In the genomic region with DNA sequence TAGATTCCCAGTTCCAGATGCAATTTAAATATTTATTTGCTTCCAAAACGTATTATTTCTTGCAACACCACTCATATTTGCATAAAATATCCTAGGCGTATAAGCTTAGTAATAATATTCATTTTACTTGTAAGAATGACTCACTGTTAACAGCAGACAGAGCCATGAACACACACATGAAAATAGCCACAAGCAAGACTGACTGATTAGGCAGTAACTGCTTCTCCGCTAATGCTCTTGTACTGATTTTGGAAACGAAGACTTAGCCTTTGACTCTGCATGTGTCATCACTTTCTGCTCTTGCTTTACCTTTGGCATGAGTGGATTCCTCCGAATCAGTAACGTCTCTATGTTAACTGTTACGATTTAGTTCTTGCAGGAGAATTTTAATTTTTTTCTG, we compare ENCODE assay signal across 22 cellular contexts. TPM values are rescaled to one million over a fixed set of nuclear protein-coding genes. Genes with fewer than 3 reads are reported as not detected.
"Had no signal": no experiment of that assay in that cellular context is flagged by ENCODE, and none has a peak within 500 bp of the region (broad histone marks: within the 10 kb centered on the region; RNA-seq: fewer than 3 reads in every experiment).

No MANE protein-coding gene starts in this region.

- H3K27ac Mint-ChIP-seq: activated CD8-positive, alpha-beta T cell treated with anti-CD3 and anti-CD28 coated beads, Interleukin-2, amount 10 ng/mL, durations not matched to agents 7 days and 5 days; activated naive CD4-positive, alpha-beta T cell treated with anti-CD3 and anti-CD28 coated beads, Interleukin-2, amount 50 U/mL, for 72 hours; naive B cell; stimulated activated naive CD8-positive, alpha-beta T cell treated with anti-CD3 and anti-CD28 coated beads, Interleukin-15, Interleukin-2, amounts not matched to agents 100 ng/mL and 50 ng/mL, for 24 hours; T-helper 17 cell; type B pancreatic cell had no signal

- H3K27me3 ChIP-seq: gastrocnemius medialis, heart right ventricle, ovary, spleen, suprapubic skin had no signal

- H3K4me3 Mint-ChIP-seq: activated CD8-positive, alpha-beta T cell treated with anti-CD3 and anti-CD28 coated beads, Interleukin-2, amount 10 ng/mL, durations not matched to agents 7 days and 5 days; naive B cell; stimulated activated naive CD8-positive, alpha-beta T cell treated with anti-CD3 and anti-CD28 coated beads, Interleukin-15, Interleukin-2, amounts not matched to agents 100 ng/mL and 50 ng/mL, for 24 hours; T-helper 17 cell; type B pancreatic cell had no signal

- H3K4me1 Mint-ChIP-seq: naive B cell, T-helper 17 cell had no signal

- DNase-seq: activated CD4-positive, alpha-beta T cell treated with anti-CD3 and anti-CD28 coated beads for 48 hours; activated CD8-positive, alpha-beta memory T cell treated with anti-CD3 and anti-CD28 coated beads, Interleukin-2, amount 50 U/mL, for 4 hours; activated CD8-positive, alpha-beta T cell treated with anti-CD3 and anti-CD28 coated beads, Interleukin-2, amount 10 ng/mL, durations not matched to agents 7 days and 5 days; activated effector memory CD4-positive, alpha-beta T cell treated with anti-CD3 and anti-CD28 coated beads, Interleukin-2, amount 50 U/mL, for 16 hours; activated T-cell treated with anti-CD3 and anti-CD28 coated beads, Interleukin-2, amount 50 U/mL, for 48 hours; amniotic stem cell; central memory CD4-positive, alpha-beta T cell; cortex of kidney; effector CD4-positive, alpha-beta T cell; gastrocnemius medialis; heart right ventricle; naive B cell; ovary; spleen; T-helper 17 cell had no signal

- H3K9me3 ChIP-seq: gastrocnemius medialis, ovary, spleen, suprapubic skin had no signal

- H3K27me3 Mint-ChIP-seq: type B pancreatic cell had no signal

- H3K4me3 ChIP-seq: gastrocnemius medialis, heart right ventricle, ovary, spleen, suprapubic skin had no signal

- H3K36me3 Mint-ChIP-seq: naive B cell, type B pancreatic cell had no signal

- H3K4me1 ChIP-seq: gastrocnemius medialis, heart right ventricle, spleen, suprapubic skin had no signal

- H3K36me3 ChIP-seq: gastrocnemius medialis, heart right ventricle, ovary, spleen, suprapubic skin had no signal

- ATAC-seq: activated CD8-positive, alpha-beta T cell treated with anti-CD3 and anti-CD28 coated beads, Interleukin-2, amount 10 ng/mL, durations not matched to agents 7 days and 5 days; activated naive CD4-positive, alpha-beta T cell treated with anti-CD3 and anti-CD28 coated beads, Interleukin-2, amount 50 U/mL, for 72 hours; gastrocnemius medialis; heart right ventricle; sciatic nerve; T-helper 17 cell had no signal

- H3K27ac ChIP-seq: gastrocnemius medialis, heart right ventricle, ovary, spleen, suprapubic skin had no signal

- H3K9me3 Mint-ChIP-seq: stimulated activated naive CD8-positive, alpha-beta T cell treated with anti-CD3 and anti-CD28 coated beads, Interleukin-15, Interleukin-2, amounts not matched to agents 100 ng/mL and 50 ng/mL, for 24 hours; type B pancreatic cell had no signal

RNA-seq across cellular contexts. Expression of gene OR10Q1, which starts 6.0 kb away (rescaled TPM):
- total RNA-seq: activated CD8-positive, alpha-beta T cell treated with anti-CD3 and anti-CD28 coated beads, Interleukin-2, amount 10 ng/mL, durations not matched to agents 7 days and 5 days; activated naive CD4-positive, alpha-beta T cell treated with anti-CD3 and anti-CD28 coated beads, Interleukin-2, amount 50 U/mL, for 72 hours; gastrocnemius medialis; heart right ventricle; lung microvascular endothelial cell; ovary; pulmonary artery endothelial cell; sciatic nerve; spleen; suprapubic skin; T-helper 17 cell had no signal
- polyA plus RNA-seq: ovary, spleen had no signal

RNA-seq across cellular contexts. Expression of gene OR1S1, which starts 10.2 kb away (rescaled TPM):
- total RNA-seq: activated CD8-positive, alpha-beta T cell treated with anti-CD3 and anti-CD28 coated beads, Interleukin-2, amount 10 ng/mL, durations not matched to agents 7 days and 5 days; activated naive CD4-positive, alpha-beta T cell treated with anti-CD3 and anti-CD28 coated beads, Interleukin-2, amount 50 U/mL, for 72 hours; gastrocnemius medialis; heart right ventricle; lung microvascular endothelial cell; ovary; pulmonary artery endothelial cell; sciatic nerve; spleen; suprapubic skin; T-helper 17 cell had no signal
- polyA plus RNA-seq: heart right ventricle, ovary, spleen had no signal

RNA-seq across cellular contexts. Expression of gene OR1S2, which starts 18.8 kb away (rescaled TPM):
- total RNA-seq: activated CD8-positive, alpha-beta T cell treated with anti-CD3 and anti-CD28 coated beads, Interleukin-2, amount 10 ng/mL, durations not matched to agents 7 days and 5 days; activated naive CD4-positive, alpha-beta T cell treated with anti-CD3 and anti-CD28 coated beads, Interleukin-2, amount 50 U/mL, for 72 hours; gastrocnemius medialis; heart right ventricle; lung microvascular endothelial cell; ovary; pulmonary artery endothelial cell; sciatic nerve; spleen; suprapubic skin; T-helper 17 cell had no signal
- polyA plus RNA-seq: heart right ventricle, ovary, spleen had no signal

RNA-seq across cellular contexts. Expression of gene OR9Q2, which starts 33.9 kb away (rescaled TPM):
- total RNA-seq: activated CD8-positive, alpha-beta T cell treated with anti-CD3 and anti-CD28 coated beads, Interleukin-2, amount 10 ng/mL, durations not matched to agents 7 days and 5 days; activated naive CD4-positive, alpha-beta T cell treated with anti-CD3 and anti-CD28 coated beads, Interleukin-2, amount 50 U/mL, for 72 hours; gastrocnemius medialis; heart right ventricle; lung microvascular endothelial cell; ovary; pulmonary artery endothelial cell; sciatic nerve; spleen; T-helper 17 cell had no signal
- polyA plus RNA-seq: heart right ventricle, ovary, spleen had no signal

RNA-seq across cellular contexts. Expression of gene OR10W1, which starts 45.3 kb away (rescaled TPM):
- total RNA-seq: activated CD8-positive, alpha-beta T cell treated with anti-CD3 and anti-CD28 coated beads, Interleukin-2, amount 10 ng/mL, durations not matched to agents 7 days and 5 days; activated naive CD4-positive, alpha-beta T cell treated with anti-CD3 and anti-CD28 coated beads, Interleukin-2, amount 50 U/mL, for 72 hours; heart right ventricle; lung microvascular endothelial cell; ovary; pulmonary artery endothelial cell; sciatic nerve; spleen; suprapubic skin; T-helper 17 cell had no signal
- polyA plus RNA-seq: heart right ventricle, ovary, spleen had no signal
